ENCODE assay signal across 25 cellular contexts in genomic region chr22:47007496-47007895, GRCh38.
"Had no signal": no experiment of that assay in that cellular context is flagged by ENCODE, and none has a peak within 500 bp of the region (broad histone marks: within the 10 kb centered on the region; RNA-seq: fewer than 3 reads in every experiment).

No MANE protein-coding gene starts in this region.

- H3K27me3 ChIP-seq: stomach, suprapubic skin, testis, thyroid gland, tibial artery, tibial nerve, transverse colon, upper lobe of left lung, uterus, vagina had no signal

- H3K4me1 ChIP-seq: suprapubic skin, testis, tibial artery, tibial nerve, uterus, vagina had no signal

- H3K4me3 ChIP-seq: stomach, suprapubic skin, testis, thoracic aorta, thyroid gland, tibial artery, tibial nerve, transverse colon, upper lobe of left lung, uterus, vagina had no signal

- H3K9me3 ChIP-seq: stomach, suprapubic skin, testis, thoracic aorta, thyroid gland, tibial artery, tibial nerve, transverse colon, upper lobe of left lung, uterus, vagina had no signal

- ATAC-seq: stimulated activated effector memory CD8-positive, alpha-beta T cell treated with anti-CD3 and anti-CD28 coated beads, Interleukin-12 subunit alpha, Interleukin-12 subunit beta, amount 100 ng/mL, for 72 hours; stimulated activated memory B cell treated with anti-CD40 and anti-IgM and Interleukin-4, amounts not matched to agents 10 μg/mL and 1 μg/mL and 100 μg/mL, for 72 hours; stimulated activated naive B cell treated with anti-CD40 and anti-IgM and Interleukin-4, amounts not matched to agents 10 μg/mL and 1 μg/mL and 100 μg/mL, for 72 hours; stimulated activated naive CD8-positive, alpha-beta T cell treated with anti-CD3 and anti-CD28 coated beads, Interleukin-15, amount 100 ng/mL, for 72 hours; stimulated activated naive CD8-positive, alpha-beta T cell treated with anti-CD3 and anti-CD28 coated beads, Interleukin-15, Interleukin-2, amounts not matched to agents 100 U/mL and 50 U/mL, for 24 hours had no signal

- DNase-seq: stimulated activated CD4-positive, alpha-beta T cell treated with anti-CD3 and anti-CD28 coated beads, Interleukin-2, amount 100 ng/mL, for 48 hours; stimulated activated CD4-positive, alpha-beta T cell treated with anti-CD3 and anti-CD28 coated beads, Interleukin-4, amount 100 ng/mL, for 1 hour; stimulated activated CD4-positive, alpha-beta T cell treated with anti-CD3 and anti-CD28 coated beads, Interleukin-4, amount 100 ng/mL, for 24 hours; stimulated activated CD4-positive, alpha-beta T cell treated with anti-CD3 and anti-CD28 coated beads, Interleukin-4, amount 100 ng/mL, for 4 hours; stimulated activated CD8-positive, alpha-beta memory T cell treated with anti-CD3 and anti-CD28 coated beads, Interleukin-4, amount 100 ng/mL, for 48 hours; stimulated activated naive B cell treated with anti-CD40 and anti-IgM and Interleukin-4, amounts not matched to agents 10 μg/mL and 1 μg/mL and 100 μg/mL, for 72 hours; stimulated activated naive CD4-positive, alpha-beta T cell; stimulated activated naive CD4-positive, alpha-beta T cell treated with Interleukin-2 at 50 U/mL for 16 hours; stimulated activated naive CD8-positive, alpha-beta T cell treated with anti-CD3 and anti-CD28 coated beads, Interleukin-15, amount 100 ng/mL, for 72 hours; stimulated activated naive CD8-positive, alpha-beta T cell treated with anti-CD3 and anti-CD28 coated beads, Interleukin-15, Interleukin-2, amounts not matched to agents 100 U/mL and 50 U/mL, for 24 hours; stomach; substantia nigra; testis; thyroid gland; tibial artery; transverse colon; trophoblast cell; upper lobe of left lung; uterus had no signal

- H3K27ac ChIP-seq: stomach, suprapubic skin, testis, thoracic aorta, thyroid gland, tibial artery, tibial nerve, transverse colon, upper lobe of left lung, uterus, vagina had no signal

- H3K36me3 ChIP-seq: thoracic aorta, thyroid gland, transverse colon, uterus had no signal
